Comparison of ENCODE assay signal across 14 cellular contexts in genomic region chr7:74230446-74231231, GRCh38. TPM values are rescaled to one million over a fixed set of nuclear protein-coding genes. Genes with fewer than 3 reads are reported as not detected.
DNase-seq lines count a peak whose midpoint lies in the region; ATAC-seq and TF ChIP-seq lines count a peak whose summit lies in the region.
"Had no signal": no experiment of that assay in that cellular context is flagged by ENCODE, and none has a peak within 500 bp of the region (broad histone marks: within the 10 kb centered on the region; RNA-seq: fewer than 3 reads in every experiment).

No MANE protein-coding gene starts in this region.

- no peak overlapping the region for H3K9ac ChIP-seq in OCI-LY3 (ENCODE audit: low read length)
- H3K9ac ChIP-seq: KMS-11 had no signal

- WGBS in sigmoid colon, 2 donors, result 84 to 94% methylated on average over 15 of the region's 15 CpGs

- intact Hi-C loops in Right ventricle myocardium superior (cut with DNase I), result no loop called here
- intact Hi-C loops in cardiac septum (cut with DNase I), result no loop called here
- intact Hi-C loops in upper lobe of right lung (cut with DNase I), result no loop called here
- intact Hi-C loops in sigmoid colon (cut with DNase I), result no loop called here

- no peak for TF ChIP-seq EP300 in sigmoid colon (IDR thresholded peaks at IDR 0.05)

- peaks cover 9% of the 10 kb centered on the region for H4K20me1 ChIP-seq in OCI-LY3 (ENCODE audit: insufficient read depth, low read length)

- no peaks in the 10 kb centered on the region for H3K27me3 ChIP-seq in OCI-LY3 (ENCODE audit: low read depth, low read length)
- no peaks in the 10 kb centered on the region for H3K27me3 ChIP-seq in upper lobe of right lung
- no peaks in the 10 kb centered on the region for H3K27me3 ChIP-seq in sigmoid colon
- H3K27me3 ChIP-seq in HAP-1 (ENCODE audit: low read depth), result no peaks in the 10 kb centered on the region
- H3K27me3 ChIP-seq: breast epithelium, gastroesophageal sphincter had no signal

- DNase-seq in Right ventricle myocardium superior (no peak), cardiac septum (ENCODE audit: low spot score) (no peak), upper lobe of right lung (no peak), HuH-7 (ENCODE audit: low spot score) (no peak), sigmoid colon (no peak), HAP-1 (ENCODE audit: low spot score in 2 of 2) (no peak)
- DNase-seq: activated CD4-positive, alpha-beta T cell treated with anti-CD3 and anti-CD28 coated beads, Interleukin-2, amount 50 U/mL, for 48 hours; PC-3; trophoblast cell had no signal

- H3K4me2 ChIP-seq in OCI-LY3 (ENCODE audit: low read length), result no peak overlapping the region
- H3K4me2 ChIP-seq: KMS-11 had no signal

- no peaks in the 10 kb centered on the region for H3K79me2 ChIP-seq in OCI-LY3 (ENCODE audit: low read length)

- H3K9me3 ChIP-seq in OCI-LY3 (ENCODE audit: insufficient read depth, low read length) (no peaks in the 10 kb centered on the region), upper lobe of right lung (no peaks in the 10 kb centered on the region), sigmoid colon (no peaks in the 10 kb centered on the region), HAP-1 (no peaks in the 10 kb centered on the region)
- H3K9me3 ChIP-seq: breast epithelium, gastroesophageal sphincter had no signal

- peak overlapping the region; percentile 50 for H3K27ac ChIP-seq in OCI-LY3 (ENCODE audit: low read length)
- H3K27ac ChIP-seq in upper lobe of right lung, result no peak overlapping the region
- no peak overlapping the region for H3K27ac ChIP-seq in sigmoid colon
- H3K27ac ChIP-seq: breast epithelium, gastroesophageal sphincter, KMS-11 had no signal

- H3K4me3 ChIP-seq in OCI-LY3 (ENCODE audit: low read length), result no peak overlapping the region
- H3K4me3 ChIP-seq in upper lobe of right lung, result no peak overlapping the region
- no peak overlapping the region for H3K4me3 ChIP-seq in sigmoid colon
- H3K4me3 ChIP-seq in HAP-1, result no peak overlapping the region
- H3K4me3 ChIP-seq: breast epithelium, gastroesophageal sphincter had no signal

- peaks cover 43% of the 10 kb centered on the region for H3K4me1 ChIP-seq in OCI-LY3 (ENCODE audit: low read length)
- H3K4me1 ChIP-seq in upper lobe of right lung, result peaks cover 8% of the 10 kb centered on the region
- no peaks in the 10 kb centered on the region for H3K4me1 ChIP-seq in sigmoid colon
- H3K4me1 ChIP-seq in HAP-1, result no peaks in the 10 kb centered on the region
- H3K4me1 ChIP-seq: breast epithelium, gastroesophageal sphincter had no signal

- TF ChIP-seq CTCF in OCI-LY3 (IDR thresholded peaks at IDR 0.05; ENCODE audit: low read depth, low read length) (no peak), upper lobe of right lung (IDR thresholded peaks at IDR 0.05) (no peak), sigmoid colon (IDR thresholded peaks at IDR 0.05) (no peak)

- TF ChIP-seq POLR2A in sigmoid colon (IDR thresholded peaks at IDR 0.05), result no peak

- H3K36me3 ChIP-seq in OCI-LY3 (replicated peaks; ENCODE audit: low read depth, low read length) (peaks cover 67% of the 10 kb centered on the region), upper lobe of right lung (peaks cover 41% of the 10 kb centered on the region), sigmoid colon (peaks cover 6 to 58% (median 15%) of the 10 kb centered on the region in 4 donors), HAP-1 (replicated peaks) (peaks cover 81% of the 10 kb centered on the region)

- ATAC-seq in Right ventricle myocardium superior (ENCODE audit: poor library complexity), result peak; percentile 23
- ATAC-seq in HG02884 (IDR thresholded peaks at IDR 0.05; ENCODE audit: unreplicated experiment), result peak; percentile 5
- ATAC-seq in upper lobe of right lung, result peak; percentile 70
- ATAC-seq: gastroesophageal sphincter, PC-3 had no signal

- no peak overlapping the region for H2AFZ ChIP-seq in OCI-LY3 (ENCODE audit: low read depth, low read length)

- in situ Hi-C loops in HAP-1 (cut with MboI; ENCODE audit: low sequenced_read_pairs), result no loop called here

RNA-seq across cellular contexts. Expression of gene LAT2, which starts 20.8 kb away (rescaled TPM):
- total RNA-seq in Right ventricle myocardium superior, result 2.2 TPM
- total RNA-seq in cardiac septum, result 2.3 TPM
- total RNA-seq in upper lobe of right lung, result 47.0 TPM
- 10 to 100 TPM in 1 of 4 donors, 1 to 10 TPM in 3; 2.5 to 13.0 (median 4.4) TPM for total RNA-seq in sigmoid colon
- polyA plus RNA-seq in sigmoid colon, result 10 to 100 TPM in 2 of 3 donors, 1 to 10 TPM in 1; 4.8 to 31.1 (median 16.2) TPM

RNA-seq across cellular contexts. Expression of gene RFC2, which starts 23.6 kb away (rescaled TPM):
- total RNA-seq in Right ventricle myocardium superior, result 9.4 TPM
- 8.3 TPM for total RNA-seq in cardiac septum
- total RNA-seq in upper lobe of right lung, result 16.3 TPM
- 10 to 100 TPM in 3 of 4 donors, 1 to 10 TPM in 1; 3.3 to 17.8 (median 14.8) TPM for total RNA-seq in sigmoid colon
- polyA plus RNA-seq in sigmoid colon, result 10 to 100 TPM; 18.0 to 30.0 (median 22.2) TPM

RNA-seq across cellular contexts. Expression of gene EIF4H, which starts 56.5 kb away (rescaled TPM):
- 166 TPM for total RNA-seq in Right ventricle myocardium superior
- 168 TPM for total RNA-seq in cardiac septum
- total RNA-seq in upper lobe of right lung, result 218 TPM
- total RNA-seq in sigmoid colon, result 100 to 1,000 TPM; 201 to 274 (median 228) TPM
- 100 to 1,000 TPM; 196 to 258 (median 224) TPM for polyA plus RNA-seq in sigmoid colon

RNA-seq across cellular contexts. Expression of gene CLIP2, which starts 58.6 kb away (rescaled TPM):
- total RNA-seq in Right ventricle myocardium superior (6.6 TPM), cardiac septum (9.9 TPM), upper lobe of right lung (24.3 TPM), sigmoid colon (10 to 100 TPM; 20.7 to 35.5 (median 22.3) TPM)
- 10 to 100 TPM; 23.4 to 56.4 (median 40.2) TPM for polyA plus RNA-seq in sigmoid colon

Comparison
In these comparisons a context has a peak if more than half of its experiments do, and no peak if none do; other contexts are left out.
1. ATAC-seq: peak in every context shown above with its lines; median percentile 70 in upper lobe of right lung; 23 in Right ventricle myocardium superior; 5 in HG02884.